Comparison of ENCODE assay signal across 10 cellular contexts in the genomic region with DNA sequence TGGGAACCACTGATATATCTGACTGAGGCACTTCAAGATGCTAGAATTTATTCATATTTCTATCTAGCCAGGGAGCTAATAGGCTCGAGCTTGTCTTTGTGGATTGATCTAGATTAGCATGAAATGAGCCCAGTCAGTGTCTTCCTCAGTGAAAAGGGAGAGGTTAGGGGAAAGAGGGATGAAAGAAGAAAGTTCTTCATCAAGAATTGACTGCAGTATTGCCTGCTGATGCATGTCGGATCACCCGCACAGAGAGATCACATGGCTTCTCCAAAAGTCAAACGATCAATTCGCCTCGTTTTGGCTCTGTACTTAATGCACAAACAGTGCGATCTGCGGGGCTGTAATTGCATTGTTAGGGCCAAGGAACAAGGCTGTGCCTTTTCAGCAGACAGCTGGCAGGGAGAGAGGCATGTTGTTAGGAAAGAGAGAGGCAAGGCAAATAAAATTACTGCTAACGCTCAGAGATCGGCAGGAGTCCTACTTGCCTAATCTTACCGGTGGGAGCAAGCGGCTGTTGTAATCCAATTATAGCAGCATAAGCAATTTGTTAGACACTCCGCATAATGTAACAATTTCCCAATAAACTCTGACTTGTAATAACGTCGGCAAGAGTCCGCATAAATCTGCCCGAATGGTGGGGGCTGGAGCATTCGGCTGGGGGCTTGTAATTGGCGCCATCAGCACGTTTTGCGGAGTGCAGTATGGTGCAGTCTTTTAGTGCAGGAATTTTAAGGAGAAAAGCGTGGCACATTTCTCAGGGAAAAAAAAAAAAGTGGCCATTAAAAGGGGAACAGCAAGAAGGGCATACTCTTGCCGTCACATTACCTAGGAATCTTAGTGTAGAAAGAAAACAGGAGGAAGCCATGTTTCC.
DNase-seq lines count a peak whose midpoint lies in the region; ATAC-seq and TF ChIP-seq lines count a peak whose summit lies in the region.
"Had no signal": no experiment of that assay in that cellular context is flagged by ENCODE, and none has a peak within 500 bp of the region (broad histone marks: within the 10 kb centered on the region; RNA-seq: fewer than 3 reads in every experiment).

No MANE protein-coding gene starts in this region.

- no peaks in the 10 kb centered on the region for H3K79me2 ChIP-seq in hepatocyte

- peak overlapping the region; percentile 64 to 79 (median 76) for H3K9ac ChIP-seq in skeletal muscle tissue (ENCODE audit: low read depth in 1 of 3, low read length in 3 of 3)

- DNase-seq in DMS79 treated with DMSO at 0.1 percent for 48 hours (lab: John Stamatoyannopoulos, UW) (peak; percentile 20), DMS79 (lab: John Stamatoyannopoulos, UW) (no peak), NOMO-1 treated with DMSO at 0.1 percent for 48 hours (lab: John Stamatoyannopoulos, UW; ENCODE audit: unreplicated experiment) (peak; percentile 94), hepatocyte (ENCODE audit: low spot score) (peak; percentile 9), GM19238 (ENCODE audit: insufficient read length, low spot score) (no peak), spleen (no peak)
- DNase-seq: 8988T, foreskin keratinocyte had no signal

- H3K4me3 ChIP-seq in hepatocyte = no peak overlapping the region
- H3K4me3 ChIP-seq in skeletal muscle tissue (ENCODE audit: low read length in 3 of 3) = peak overlapping the region; percentile 68 to 74 (median 70)
- no peak overlapping the region for H3K4me3 ChIP-seq in spleen

- H3K9me2 ChIP-seq in hepatocyte (replicated peaks; ENCODE audit: insufficient read depth) = no peaks in the 10 kb centered on the region

- H3K4me2 ChIP-seq in hepatocyte = peak overlapping the region; percentile 63

- 38% methylated on average over 23 of the region's 23 CpGs for WGBS in hepatocyte (ENCODE audit: low lambda C conversion rate, missing lambda C conversion rate)
- 76 to 86% (median 82%) methylated on average over 23 of the region's 23 CpGs for WGBS in spleen, 5 donors

- intact Hi-C loops in spleen (cut with DNase I; ENCODE audit: low total_unique reads) = no loop called here

- H3K9me3 ChIP-seq in hepatocyte (ENCODE audit: low read depth) (no peaks in the 10 kb centered on the region), skeletal muscle tissue (ENCODE audit: control insufficient read depth in 3 of 3, low read length in 3 of 3) (no peaks in the 10 kb centered on the region), spleen (no peaks in the 10 kb centered on the region)

- TF ChIP-seq POLR2A in spleen (IDR thresholded peaks at IDR 0.05) = no peak

- H3K27me3 ChIP-seq in hepatocyte (no peaks in the 10 kb centered on the region), skeletal muscle tissue (ENCODE audit: control insufficient read depth in 3 of 3, insufficient read depth in 3 of 3, low read length in 3 of 3) (no peaks in the 10 kb centered on the region), spleen (replicated peaks in 1 of 7) (no peaks in the 10 kb centered on the region)
- H3K27me3 ChIP-seq: foreskin keratinocyte had no signal

- TF ChIP-seq CTCF in hepatocyte (IDR thresholded peaks at IDR 0.05; ENCODE audit: poor library complexity) = no peak
- TF ChIP-seq CTCF in spleen (IDR thresholded peaks at IDR 0.05 in 8 of 11, conservative IDR thresholded peaks at IDR 0.05 in 3 of 11) = no peak

- H3K36me3 ChIP-seq in hepatocyte (replicated peaks; ENCODE audit: insufficient read depth, low read depth) (no peaks in the 10 kb centered on the region), skeletal muscle tissue (ENCODE audit: control insufficient read depth in 3 of 3, insufficient read depth in 3 of 3, low read length in 3 of 3) (no peaks in the 10 kb centered on the region), spleen (peaks cover 0 to 19% (median 0%) of the 10 kb centered on the region in 6 donors)

- no peak overlapping the region for H2AFZ ChIP-seq in hepatocyte

- H3K27ac ChIP-seq in hepatocyte = no peak overlapping the region
- peak overlapping the region; percentile 61 for H3K27ac ChIP-seq in skeletal muscle tissue (ENCODE audit: low read depth, low read length)
- H3K27ac ChIP-seq in spleen = no peak overlapping the region
- H3K27ac ChIP-seq: foreskin keratinocyte had no signal

- ATAC-seq in HG03175 (IDR thresholded peaks at IDR 0.05; ENCODE audit: unreplicated experiment) = no peak
- ATAC-seq: foreskin keratinocyte had no signal

- no peaks in the 10 kb centered on the region for H4K20me1 ChIP-seq in hepatocyte (ENCODE audit: insufficient read depth, poor library complexity, severe bottlenecking)

- H3K4me1 ChIP-seq in hepatocyte (ENCODE audit: insufficient read depth) (no peaks in the 10 kb centered on the region), skeletal muscle tissue (ENCODE audit: control insufficient read depth in 3 of 3, insufficient read depth in 3 of 3, low read length in 3 of 3) (peaks cover 4 to 13% (median 6%) of the 10 kb centered on the region in 3 donors), spleen (no peaks in the 10 kb centered on the region)

Comparison
In these comparisons a context has a peak if more than half of its experiments do, and no peak if none do; other contexts are left out.
1. DNase-seq: peak in DMS79 treated with DMSO at 0.1 percent for 48 hours (single experiment), NOMO-1 treated with DMSO at 0.1 percent for 48 hours (single experiment) and hepatocyte (single experiment); none in DMS79 (single experiment), GM19238 (single experiment) and spleen (single experiment).
2. H3K4me3 ChIP-seq: peak in skeletal muscle tissue (3 of 3); none in hepatocyte (single experiment) and spleen (0 of 8).